Comparison of ENCODE assay signal across 30 cellular contexts in genomic region chr16:23716484-23716883, GRCh38. TPM values are rescaled to one million over a fixed set of nuclear protein-coding genes. Genes with fewer than 3 reads are reported as not detected.
"Had no signal": no experiment of that assay in that cellular context is flagged by ENCODE, and none has a peak within 500 bp of the region (broad histone marks: within the 10 kb centered on the region; RNA-seq: fewer than 3 reads in every experiment).

No MANE protein-coding gene starts in this region.

- H3K4me1 Mint-ChIP-seq: stimulated activated effector memory CD8-positive, alpha-beta T cell treated with anti-CD3 and anti-CD28 coated beads, Interleukin-12 subunit alpha, Interleukin-12 subunit beta, amount 100 ng/mL, for 72 hours; stimulated activated memory B cell treated with anti-CD40 and anti-IgM and Interleukin-4, amounts not matched to agents 10 μg/mL and 1 μg/mL and 100 μg/mL, for 72 hours; stimulated activated naive B cell treated with anti-CD40 and anti-IgM and Interleukin-4, amounts not matched to agents 10 μg/mL and 1 μg/mL and 100 μg/mL, for 72 hours; stimulated activated naive CD8-positive, alpha-beta T cell treated with anti-CD3 and anti-CD28 coated beads, Interleukin-15, amount 100 ng/mL, for 72 hours had no signal

- H3K36me3 Mint-ChIP-seq: stimulated activated effector memory CD8-positive, alpha-beta T cell treated with anti-CD3 and anti-CD28 coated beads, Interleukin-12 subunit alpha, Interleukin-12 subunit beta, amount 100 ng/mL, for 72 hours; stimulated activated memory B cell treated with anti-CD40 and anti-IgM and Interleukin-4, amounts not matched to agents 10 μg/mL and 1 μg/mL and 100 μg/mL, for 72 hours; stimulated activated naive B cell treated with anti-CD40 and anti-IgM and Interleukin-4, amounts not matched to agents 10 μg/mL and 1 μg/mL and 100 μg/mL, for 72 hours; type B pancreatic cell had no signal

- H3K27ac ChIP-seq: stomach, suprapubic skin, testis, thoracic aorta, thyroid gland, tibial artery, tibial nerve, transverse colon, upper lobe of left lung, upper lobe of right lung, uterus, vagina had no signal

- H3K27me3 ChIP-seq: testis, thyroid gland, vagina had no signal

- H3K27ac Mint-ChIP-seq: stimulated activated effector memory CD8-positive, alpha-beta T cell treated with anti-CD3 and anti-CD28 coated beads, Interleukin-12 subunit alpha, Interleukin-12 subunit beta, amount 100 ng/mL, for 72 hours; stimulated activated memory B cell treated with anti-CD40 and anti-IgM and Interleukin-4, amounts not matched to agents 10 μg/mL and 1 μg/mL and 100 μg/mL, for 72 hours; stimulated activated naive B cell treated with anti-CD40 and anti-IgM and Interleukin-4, amounts not matched to agents 10 μg/mL and 1 μg/mL and 100 μg/mL, for 72 hours; stimulated activated naive CD8-positive, alpha-beta T cell treated with anti-CD3 and anti-CD28 coated beads, Interleukin-15, amount 100 ng/mL, for 72 hours; stimulated activated naive CD8-positive, alpha-beta T cell treated with anti-CD3 and anti-CD28 coated beads, Interleukin-15, Interleukin-2, amounts not matched to agents 100 ng/mL and 50 ng/mL, for 24 hours; type B pancreatic cell had no signal

- H3K4me3 ChIP-seq: stomach, suprapubic skin, testis, thoracic aorta, thyroid gland, tibial artery, tibial nerve, transverse colon, upper lobe of left lung, upper lobe of right lung, uterus, vagina had no signal

- H3K9me3 Mint-ChIP-seq: stimulated activated effector memory CD8-positive, alpha-beta T cell treated with anti-CD3 and anti-CD28 coated beads, Interleukin-12 subunit alpha, Interleukin-12 subunit beta, amount 100 ng/mL, for 72 hours; stimulated activated memory B cell treated with anti-CD40 and anti-IgM and Interleukin-4, amounts not matched to agents 10 μg/mL and 1 μg/mL and 100 μg/mL, for 72 hours; stimulated activated naive CD8-positive, alpha-beta T cell treated with anti-CD3 and anti-CD28 coated beads, Interleukin-15, Interleukin-2, amounts not matched to agents 100 ng/mL and 50 ng/mL, for 24 hours; type B pancreatic cell had no signal

- H3K36me3 ChIP-seq: stomach, suprapubic skin, thoracic aorta, thyroid gland, tibial artery, tibial nerve, transverse colon, upper lobe of left lung, upper lobe of right lung, uterus, vagina had no signal

- H3K4me3 Mint-ChIP-seq: stimulated activated effector memory CD8-positive, alpha-beta T cell treated with anti-CD3 and anti-CD28 coated beads, Interleukin-12 subunit alpha, Interleukin-12 subunit beta, amount 100 ng/mL, for 72 hours; stimulated activated memory B cell treated with anti-CD40 and anti-IgM and Interleukin-4, amounts not matched to agents 10 μg/mL and 1 μg/mL and 100 μg/mL, for 72 hours; stimulated activated naive B cell treated with anti-CD40 and anti-IgM and Interleukin-4, amounts not matched to agents 10 μg/mL and 1 μg/mL and 100 μg/mL, for 72 hours; stimulated activated naive CD8-positive, alpha-beta T cell treated with anti-CD3 and anti-CD28 coated beads, Interleukin-15, amount 100 ng/mL, for 72 hours; stimulated activated naive CD8-positive, alpha-beta T cell treated with anti-CD3 and anti-CD28 coated beads, Interleukin-15, Interleukin-2, amounts not matched to agents 100 ng/mL and 50 ng/mL, for 24 hours; type B pancreatic cell had no signal

- ATAC-seq: stimulated activated effector memory CD8-positive, alpha-beta T cell treated with anti-CD3 and anti-CD28 coated beads, Interleukin-12 subunit alpha, Interleukin-12 subunit beta, amount 100 ng/mL, for 72 hours; stimulated activated memory B cell treated with anti-CD40 and anti-IgM and Interleukin-4, amounts not matched to agents 10 μg/mL and 1 μg/mL and 100 μg/mL, for 72 hours; stimulated activated naive B cell treated with anti-CD40 and anti-IgM and Interleukin-4, amounts not matched to agents 10 μg/mL and 1 μg/mL and 100 μg/mL, for 72 hours; stimulated activated naive CD8-positive, alpha-beta T cell treated with anti-CD3 and anti-CD28 coated beads, Interleukin-15, amount 100 ng/mL, for 72 hours; stimulated activated naive CD8-positive, alpha-beta T cell treated with anti-CD3 and anti-CD28 coated beads, Interleukin-15, Interleukin-2, amounts not matched to agents 100 U/mL and 50 U/mL, for 24 hours; upper lobe of right lung had no signal

- H3K4me1 ChIP-seq: testis, thyroid gland, tibial artery, tibial nerve, upper lobe of right lung, uterus, vagina had no signal

- DNase-seq: stimulated activated CD4-positive, alpha-beta T cell treated with anti-CD3 and anti-CD28 coated beads, Interleukin-2, amount 100 ng/mL, for 48 hours; stimulated activated CD4-positive, alpha-beta T cell treated with anti-CD3 and anti-CD28 coated beads, Interleukin-4, amount 100 ng/mL, for 24 hours; stimulated activated CD4-positive, alpha-beta T cell treated with anti-CD3 and anti-CD28 coated beads, Interleukin-4, amount 100 ng/mL, for 4 hours; stimulated activated CD8-positive, alpha-beta memory T cell treated with anti-CD3 and anti-CD28 coated beads, Interleukin-4, amount 100 ng/mL, for 48 hours; stimulated activated naive B cell treated with anti-CD40 and anti-IgM and Interleukin-4, amounts not matched to agents 10 μg/mL and 1 μg/mL and 100 μg/mL, for 72 hours; stimulated activated naive CD4-positive, alpha-beta T cell; stimulated activated naive CD4-positive, alpha-beta T cell treated with Interleukin-2 at 50 U/mL for 16 hours; stimulated activated naive CD8-positive, alpha-beta T cell treated with anti-CD3 and anti-CD28 coated beads, Interleukin-15, amount 100 ng/mL, for 72 hours; stimulated activated naive CD8-positive, alpha-beta T cell treated with anti-CD3 and anti-CD28 coated beads, Interleukin-15, Interleukin-2, amounts not matched to agents 100 U/mL and 50 U/mL, for 24 hours; stomach; substantia nigra; testis; thyroid gland; tibial artery; transverse colon; trophoblast cell; upper lobe of left lung; upper lobe of right lung; uterus had no signal

- H3K9me3 ChIP-seq: stomach, suprapubic skin, testis, thoracic aorta, thyroid gland, tibial artery, tibial nerve, transverse colon, upper lobe of left lung, upper lobe of right lung, uterus, vagina had no signal

- FAIRE-seq: urothelium cell line had no signal

RNA-seq across cellular contexts. Expression of gene ERN2, which starts 3.5 kb away (rescaled TPM):
- total RNA-seq: subcutaneous adipose tissue, temporal lobe, thyroid gland, tibial nerve, vagina had no signal

RNA-seq across cellular contexts. Expression of gene CHP2, which starts 38.3 kb away (rescaled TPM):
- total RNA-seq: subcutaneous adipose tissue, thoracic aorta, thyroid gland, upper lobe of right lung had no signal
